Comparison of ENCODE assay signal across 2 cellular contexts in genomic region chr1:188295157-188295556, GRCh38.
TF ChIP-seq lines count a peak whose summit lies in the region.

No MANE protein-coding gene starts in this region.

TF ChIP-seq in Ishikawa, 13 proteins besides CTCF, POLR2A, EP300 and RAD21 (continued from another document):
- TF ChIP-seq REST (IDR thresholded peaks at IDR 0.05; ENCODE audit: low read depth) (no peak), FOXM1 (IDR thresholded peaks at IDR 0.05; ENCODE audit: borderline replicate concordance, low read depth) (peak; percentile 82), TCF12 (IDR thresholded peaks at IDR 0.05; ENCODE audit: low read depth) (peak; percentile 76), TEAD4 (IDR thresholded peaks at IDR 0.05) (peak; percentile 92), CEBPB (IDR thresholded peaks at IDR 0.05) (peak; percentile 45; the same call in 1 of the 2 replicates), CREB1 (IDR thresholded peaks at IDR 0.05; ENCODE audit: low read depth) (no peak), USF1 (IDR thresholded peaks at IDR 0.05) (peak; percentile 56; the same call in 1 of the 2 replicates), EGR1 (IDR thresholded peaks at IDR 0.05) (no peak), YY1 (IDR thresholded peaks at IDR 0.05; ENCODE audit: low read depth) (no peak), ZBTB7A (IDR thresholded peaks at IDR 0.05; ENCODE audit: low read depth) (no peak), NFIC (IDR thresholded peaks at IDR 0.05) (peak; percentile 44; the same call in 1 of the 2 replicates), MAX (IDR thresholded peaks at IDR 0.05) (peak; percentile 35; the same call in 1 of the 2 replicates)

TF ChIP-seq in SK-N-SH, 30 proteins besides CTCF, POLR2A, EP300 and RAD21 (continued from another document):
- no peak for TF ChIP-seq REST (IDR thresholded peaks at IDR 0.05; ENCODE audit: low read depth, low read length)
